9 cellular contexts compared by ENCODE assay signal in the genomic region with DNA sequence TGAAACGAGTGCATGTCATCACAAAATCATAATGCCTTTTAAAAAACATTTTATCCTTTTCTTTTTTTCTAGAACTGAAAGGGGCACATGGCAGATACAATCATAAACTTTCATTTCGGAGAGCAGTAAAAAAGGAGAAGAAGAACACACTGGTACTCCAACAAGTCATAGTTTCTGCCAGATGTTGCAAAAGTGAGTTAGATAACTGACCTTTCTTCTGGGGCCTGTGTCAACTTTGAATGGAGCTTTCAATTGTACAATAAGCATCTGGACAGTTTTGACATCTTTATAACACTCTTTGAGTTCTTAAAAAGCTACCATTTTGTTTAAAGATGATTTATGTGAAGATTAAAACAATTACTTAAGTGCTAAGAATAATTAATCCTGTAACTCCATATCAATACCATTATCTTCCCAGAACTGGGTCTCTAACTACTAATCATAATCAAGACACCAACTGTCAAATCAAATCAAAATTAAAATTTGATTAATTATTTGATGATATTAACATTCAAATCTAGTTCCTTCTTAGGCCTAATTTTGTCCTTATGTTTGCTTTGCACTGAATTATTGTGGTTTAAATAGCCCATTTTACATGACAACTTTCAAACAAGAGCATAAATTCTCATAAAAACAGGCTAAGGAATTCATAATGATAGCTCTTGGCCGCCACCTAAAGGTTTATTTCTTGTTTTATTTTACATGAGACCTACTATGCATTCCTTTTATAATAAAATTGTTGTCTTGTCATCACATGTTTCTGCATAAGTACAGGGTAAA. TPM values are rescaled to one million over a fixed set of nuclear protein-coding genes. Genes with fewer than 3 reads are reported as not detected.
DNase-seq lines count a peak whose midpoint lies in the region; ATAC-seq and TF ChIP-seq lines count a peak whose summit lies in the region.
"Had no signal": no experiment of that assay in that cellular context is flagged by ENCODE, and none has a peak within 500 bp of the region (broad histone marks: within the 10 kb centered on the region; RNA-seq: fewer than 3 reads in every experiment).

No MANE protein-coding gene starts in this region.

- POLR2A ChIA-PET in activated CD4-positive, alpha-beta memory T cell treated with anti-CD3 and anti-CD28 coated beads, Interleukin-2, amount 10 ng/mL, durations not matched to agents 7 days and 5 days (lab: Charles Lee) = no interaction called here

- in situ Hi-C loops in astrocyte of the cerebellum (cut with HindIII; ENCODE audit: low sequenced_read_pairs) = loop anchor here (25.0 kb wide), 1 partner anchor 549 kb away; a partner anchor contains a TSS

- no peaks in the 10 kb centered on the region for H3K9me3 Mint-ChIP-seq in activated CD4-positive, alpha-beta memory T cell treated with anti-CD3 and anti-CD28 coated beads, Interleukin-2, amount 10 ng/mL, durations not matched to agents 7 days and 5 days
- H3K9me3 Mint-ChIP-seq: activated naive CD8-positive, alpha-beta T cell treated with anti-CD3 and anti-CD28 coated beads, Interleukin-2, amount 10 ng/mL, durations not matched to agents 7 days and 5 days had no signal

- H3K4me1 Mint-ChIP-seq in activated CD4-positive, alpha-beta memory T cell treated with anti-CD3 and anti-CD28 coated beads, Interleukin-2, amount 10 ng/mL, durations not matched to agents 7 days and 5 days = no peaks in the 10 kb centered on the region
- H3K4me1 Mint-ChIP-seq: activated naive CD8-positive, alpha-beta T cell treated with anti-CD3 and anti-CD28 coated beads, Interleukin-2, amount 10 ng/mL, durations not matched to agents 7 days and 5 days had no signal

- intact Hi-C loops in heart right ventricle (cut with DNase I) = loop anchor here in 7 of 10 donors (5.0 to 10.0 kb wide), 5 partner anchors 146 to 284 kb away; no protein-coding TSS in a partner anchor

- H3K9me3 ChIP-seq in heart right ventricle = no peaks in the 10 kb centered on the region
- no peaks in the 10 kb centered on the region for H3K9me3 ChIP-seq in right atrium auricular region

- H3K4me3 ChIP-seq in heart right ventricle (no peak overlapping the region), right atrium auricular region (no peak overlapping the region), astrocyte of the cerebellum (ENCODE audit: low read depth, low read length) (no peak overlapping the region), H7 (ENCODE audit: insufficient read depth, low read depth, low read length) (no peak overlapping the region)

- H3K36me3 ChIP-seq in heart right ventricle = no peaks in the 10 kb centered on the region
- H3K36me3 ChIP-seq in right atrium auricular region = no peaks in the 10 kb centered on the region
- H3K36me3 ChIP-seq in H7 (replicated peaks; ENCODE audit: control insufficient read depth, insufficient read depth, low read length) = no peaks in the 10 kb centered on the region

- no peaks in the 10 kb centered on the region for H3K27me3 Mint-ChIP-seq in activated CD4-positive, alpha-beta memory T cell treated with anti-CD3 and anti-CD28 coated beads, Interleukin-2, amount 10 ng/mL, durations not matched to agents 7 days and 5 days

- ATAC-seq in heart right ventricle = no peak
- ATAC-seq in stimulated activated naive CD8-positive, alpha-beta T cell treated with anti-CD3 and anti-CD28 coated beads, Interleukin-15, Interleukin-2, amounts not matched to agents 100 U/mL and 50 U/mL, for 24 hours = no peak

- H3K4me3 Mint-ChIP-seq in activated CD4-positive, alpha-beta memory T cell treated with anti-CD3 and anti-CD28 coated beads, Interleukin-2, amount 10 ng/mL, durations not matched to agents 7 days and 5 days = no peak overlapping the region
- H3K4me3 Mint-ChIP-seq: activated naive CD8-positive, alpha-beta T cell treated with anti-CD3 and anti-CD28 coated beads, Interleukin-2, amount 10 ng/mL, durations not matched to agents 7 days and 5 days had no signal

- peak in 8 of 9 donors; percentile 17 to 50 (median 34) for TF ChIP-seq CTCF in heart right ventricle (IDR thresholded peaks at IDR 0.05)
- TF ChIP-seq CTCF in right atrium auricular region (IDR thresholded peaks at IDR 0.05) = peak in 1 of 2 donors; percentile 53
- peak; percentile 2 for TF ChIP-seq CTCF in astrocyte of the cerebellum (IDR thresholded peaks at IDR 0.05; ENCODE audit: low read depth, low read length, missing control alignments)

- DNase-seq in heart right ventricle = no peak
- DNase-seq in right atrium auricular region (ENCODE audit: low spot score) = no peak
- DNase-seq in NCI-H1092 treated with DMSO at 0.1 percent for 48 hours (lab: John Stamatoyannopoulos, UW) = peak; percentile 32
- no peak for DNase-seq in astrocyte of the cerebellum (ENCODE audit: low read depth)
- DNase-seq in medulla oblongata (ENCODE audit: extremely low spot score) = peak; percentile 58
- no peak for DNase-seq in H7
- no peak for DNase-seq in activated CD4-positive, alpha-beta memory T cell treated with anti-CD3 and anti-CD28 coated beads, Interleukin-2, amount 10 ng/mL, durations not matched to agents 7 days and 5 days
- no peak for DNase-seq in stimulated activated naive CD8-positive, alpha-beta T cell treated with anti-CD3 and anti-CD28 coated beads, Interleukin-15, Interleukin-2, amounts not matched to agents 100 U/mL and 50 U/mL, for 24 hours
- DNase-seq: activated naive CD8-positive, alpha-beta T cell treated with anti-CD3 and anti-CD28 coated beads, Interleukin-2, amount 10 ng/mL, durations not matched to agents 7 days and 5 days had no signal

- CTCF ChIA-PET in activated CD4-positive, alpha-beta memory T cell treated with anti-CD3 and anti-CD28 coated beads, Interleukin-2, amount 10 ng/mL, durations not matched to agents 7 days and 5 days (lab: Charles Lee) = interaction anchor here (1.1 kb wide), 1 partner anchor 11 kb away, joined by 4 read pairs; no protein-coding TSS in a partner anchor

- H3K27ac ChIP-seq in heart right ventricle = no peak overlapping the region
- no peak overlapping the region for H3K27ac ChIP-seq in right atrium auricular region

- H3K4me1 ChIP-seq in heart right ventricle (peaks cover 0 to 5% (median 0%) of the 10 kb centered on the region in 9 donors), right atrium auricular region (no peaks in the 10 kb centered on the region)

- 70 to 72% methylated on average over 3 of the region's 3 CpGs for WGBS in heart right ventricle, 2 donors

- H3K36me3 Mint-ChIP-seq in activated CD4-positive, alpha-beta memory T cell treated with anti-CD3 and anti-CD28 coated beads, Interleukin-2, amount 10 ng/mL, durations not matched to agents 7 days and 5 days (ENCODE audit: low read depth) = no peaks in the 10 kb centered on the region
- H3K36me3 Mint-ChIP-seq: activated naive CD8-positive, alpha-beta T cell treated with anti-CD3 and anti-CD28 coated beads, Interleukin-2, amount 10 ng/mL, durations not matched to agents 7 days and 5 days had no signal

- H3K27ac Mint-ChIP-seq in activated CD4-positive, alpha-beta memory T cell treated with anti-CD3 and anti-CD28 coated beads, Interleukin-2, amount 10 ng/mL, durations not matched to agents 7 days and 5 days = no peak overlapping the region
- H3K27ac Mint-ChIP-seq: activated naive CD8-positive, alpha-beta T cell treated with anti-CD3 and anti-CD28 coated beads, Interleukin-2, amount 10 ng/mL, durations not matched to agents 7 days and 5 days had no signal

- H3K27me3 ChIP-seq in heart right ventricle (no peaks in the 10 kb centered on the region), right atrium auricular region (no peaks in the 10 kb centered on the region), H7 (ENCODE audit: control insufficient read depth, insufficient read depth, low read length) (no peaks in the 10 kb centered on the region)

RNA-seq across cellular contexts. Expression of a gene that starts 19.5 kb away (rescaled TPM):
- 10 to 100 TPM in 1 of 10 donors, 1 to 10 TPM in 8, under 1 TPM in 1; 0.93 to 10.7 (median 3.0) TPM for total RNA-seq in heart right ventricle
- under 1 TPM; 0.46 to 0.59 TPM for polyA plus RNA-seq in heart right ventricle
- total RNA-seq in right atrium auricular region = 1 to 10 TPM; 4.9 to 8.6 TPM
- 1.5 and 2.2 TPM in 2 replicates for total RNA-seq in H7 (2014; rRNA removed; shearing (Covaris generic))
- total RNA-seq in activated CD4-positive, alpha-beta memory T cell treated with anti-CD3 and anti-CD28 coated beads, Interleukin-2, amount 10 ng/mL, durations not matched to agents 7 days and 5 days = not detected
- total RNA-seq: activated naive CD8-positive, alpha-beta T cell treated with anti-CD3 and anti-CD28 coated beads, Interleukin-2, amount 10 ng/mL, durations not matched to agents 7 days and 5 days had no signal

Comparison
In these comparisons a context has a peak if more than half of its experiments do, and no peak if none do; other contexts are left out.
1. DNase-seq: peak in NCI-H1092 treated with DMSO at 0.1 percent for 48 hours (single experiment) and medulla oblongata (single experiment); none in heart right ventricle (0 of 2), right atrium auricular region (single experiment), astrocyte of the cerebellum (single experiment), H7 (single experiment), activated CD4-positive, alpha-beta memory T cell treated with anti-CD3 and anti-CD28 coated beads, Interleukin-2, amount 10 ng/mL, durations not matched to agents 7 days and 5 days (single experiment) and stimulated activated naive CD8-positive, alpha-beta T cell treated with anti-CD3 and anti-CD28 coated beads, Interleukin-15, Interleukin-2, amounts not matched to agents 100 U/mL and 50 U/mL, for 24 hours (single experiment).